In genomic region chr7:41943098-41943577, GRCh38 we compare ENCODE assay signal across 8 cellular contexts.
DNase-seq lines count a peak whose midpoint lies in the region; ATAC-seq and TF ChIP-seq lines count a peak whose summit lies in the region.

No MANE protein-coding gene starts in this region.

- H3K9me3 ChIP-seq in HCT116 (ENCODE audit: control insufficient read depth in 1 of 2, insufficient read depth in 1 of 2, low read depth in 1 of 2, low read length in 2 of 2) (no peaks in the 10 kb centered on the region), MG63 (no peaks in the 10 kb centered on the region), adrenal gland (replicated peaks in 1 of 3) (no peaks in the 10 kb centered on the region), right atrium auricular region (no peaks in the 10 kb centered on the region)

- no peak overlapping the region for H3K9ac ChIP-seq in HCT116 (ENCODE audit: low read length)

- no peak overlapping the region for H3K4me2 ChIP-seq in HCT116 (ENCODE audit: low read length)

- TF ChIP-seq RAD21 in HCT116 (IDR thresholded peaks at IDR 0.05; ENCODE audit: low read depth) = peak; percentile 87

- no peaks in the 10 kb centered on the region for H3K4me1 ChIP-seq in HCT116 (ENCODE audit: control insufficient read depth in 1 of 2, insufficient read depth in 2 of 2, low read length in 2 of 2)
- H3K4me1 ChIP-seq in adrenal gland (replicated peaks in 1 of 2) = no peaks in the 10 kb centered on the region
- H3K4me1 ChIP-seq in right atrium auricular region = peaks cover 0 to 7% of the 10 kb centered on the region in 2 donors

- H3K27ac ChIP-seq in HCT116 (ENCODE audit: low read depth, low read length) (no peak overlapping the region), adrenal gland (no peak overlapping the region), right atrium auricular region (no peak overlapping the region)

- TF ChIP-seq POLR2A in HCT116 (IDR thresholded peaks at IDR 0.05; ENCODE audit: borderline replicate concordance, extremely low read depth, insufficient read depth, insufficient read length) = no peak
- TF ChIP-seq POLR2A in adrenal gland (IDR thresholded peaks at IDR 0.05) = no peak

- H3K36me3 ChIP-seq in HCT116 (ENCODE audit: control insufficient read depth in 1 of 2, insufficient read depth in 2 of 2, low read length in 2 of 2) (no peaks in the 10 kb centered on the region), MG63 (no peaks in the 10 kb centered on the region), adrenal gland (replicated peaks in 1 of 2) (no peaks in the 10 kb centered on the region), right atrium auricular region (no peaks in the 10 kb centered on the region)

- H3K79me2 ChIP-seq in HCT116 (ENCODE audit: insufficient read depth, low read length) = no peaks in the 10 kb centered on the region

- H2AFZ ChIP-seq in HCT116 (ENCODE audit: low read depth, low read length, poor library complexity, severe bottlenecking) = no peak overlapping the region

- no peaks in the 10 kb centered on the region for H3K9me2 ChIP-seq in HCT116 (ENCODE audit: insufficient read depth)

- H3K4me3 ChIP-seq in GM12864 (ENCODE audit: low read depth, low read length) = no peak overlapping the region
- H3K4me3 ChIP-seq in HCT116 (replicated peaks in 1 of 2; ENCODE audit: low read depth in 1 of 2, low read length in 2 of 2) = no peak overlapping the region
- H3K4me3 ChIP-seq in MG63 = peak overlapping the region; percentile 30
- peak overlapping the region in 1 of 4 donors; percentile 12 for H3K4me3 ChIP-seq in adrenal gland
- no peak overlapping the region for H3K4me3 ChIP-seq in right atrium auricular region

- POLR2A ChIA-PET in HCT116 (lab: Charles Lee) = no interaction called here

- 0 to 1% (median 0%) methylated on average over 11 to 16 of the region's 16 CpGs for WGBS in adrenal gland, 4 donors

- no TSS peak for BruUV-seq in HCT116 (replicated peaks; lab: Mats Ljungman, UMichigan)

- ATAC-seq in HCT116 = peak; percentile 90

- intact Hi-C loops in HCT116 (cut with micrococcal nuclease) = loop anchor here (2.0 to 10.0 kb wide), 5 partner anchors 900 to 1896 kb away; no protein-coding TSS in a partner anchor
- intact Hi-C loops in adrenal gland (cut with DNase I) = loop anchor here (5.0 to 10.0 kb wide), 5 partner anchors 34 to 934 kb away; no protein-coding TSS in a partner anchor

- no peak for DNase-seq in GM12864 (ENCODE audit: low read depth)
- peak; percentile 21 for DNase-seq in HCT116 (ENCODE audit: low read depth, low spot score)
- DNase-seq in MG63 = peak; percentile 78
- peak; percentile 24 for DNase-seq in T follicular helper cell (ENCODE audit: low read depth)
- peak; percentile 77 to 89 (median 84) for DNase-seq in adrenal gland
- DNase-seq in right atrium auricular region (ENCODE audit: low spot score) = peak; percentile 82
- DNase-seq in putamen (ENCODE audit: low spot score) = peak; percentile 73
- no peak for DNase-seq in mesenteric fat pad (ENCODE audit: low spot score)

- TF ChIP-seq CTCF in GM12864 (IDR thresholded peaks at IDR 0.05; ENCODE audit: low read depth, low read length, missing control alignments) = peak; percentile 95
- peak; percentile 75 to 94 (median 94) for TF ChIP-seq CTCF in HCT116 (IDR thresholded peaks at IDR 0.05 in 2 of 3, conservative IDR thresholded peaks at IDR 0.05 in 1 of 3; ENCODE audit: borderline replicate concordance in 1 of 3, insufficient read depth in 1 of 3, low read depth in 2 of 3, low read length in 2 of 3)
- peak; percentile 87 to 95 (median 92) for TF ChIP-seq CTCF in adrenal gland (IDR thresholded peaks at IDR 0.05)
- TF ChIP-seq CTCF in right atrium auricular region (IDR thresholded peaks at IDR 0.05) = peak; percentile 82 to 98

- CTCF ChIA-PET in HCT116 (lab: Charles Lee) = interaction anchor here (0.7 to 2.5 kb wide), 10 partner anchors 13 to 944 kb away, joined by 3 to 15 read pairs (median 4); no protein-coding TSS in a partner anchor

- no peaks in the 10 kb centered on the region; the same call in 1 of the 2 replicates for H3K27me3 ChIP-seq in HCT116 (ENCODE audit: insufficient read depth, low read length)
- no peaks in the 10 kb centered on the region for H3K27me3 ChIP-seq in MG63
- peaks cover 3% of the 10 kb centered on the region for H3K27me3 ChIP-seq in adrenal gland
- peaks cover 0 to 10% of the 10 kb centered on the region in 2 donors for H3K27me3 ChIP-seq in right atrium auricular region

- RAD21 ChIA-PET in HCT116 (lab: Charles Lee; ENCODE audit: low non-redundant PET in 1 of 2, low total read pairs in 2 of 2, uncharacterized antibody in 2 of 2, unreplicated experiment in 2 of 2) = no interaction called here

- H4K20me1 ChIP-seq in HCT116 (ENCODE audit: insufficient read depth) = no peaks in the 10 kb centered on the region

TF ChIP-seq in HCT116, 20 proteins besides CTCF, POLR2A, EP300 and RAD21:
- TF ChIP-seq ZNF274 (IDR thresholded peaks at IDR 0.05; ENCODE audit: low read depth, low read length) (no peak), FOSL1 (IDR thresholded peaks at IDR 0.05; ENCODE audit: low read depth) (no peak)

Comparison
In these comparisons a context has a peak if more than half of its experiments do, and no peak if none do; other contexts are left out.
1. DNase-seq: peak in HCT116 (single experiment), MG63 (single experiment), T follicular helper cell (single experiment), adrenal gland (7 of 7), right atrium auricular region (single experiment) and putamen (single experiment); none in GM12864 (single experiment) and mesenteric fat pad (single experiment).
2. Peak in every context shown above with its lines, with median percentiles within 50 percentile points of each other: CTCF ChIP-seq.